In the genomic region with DNA sequence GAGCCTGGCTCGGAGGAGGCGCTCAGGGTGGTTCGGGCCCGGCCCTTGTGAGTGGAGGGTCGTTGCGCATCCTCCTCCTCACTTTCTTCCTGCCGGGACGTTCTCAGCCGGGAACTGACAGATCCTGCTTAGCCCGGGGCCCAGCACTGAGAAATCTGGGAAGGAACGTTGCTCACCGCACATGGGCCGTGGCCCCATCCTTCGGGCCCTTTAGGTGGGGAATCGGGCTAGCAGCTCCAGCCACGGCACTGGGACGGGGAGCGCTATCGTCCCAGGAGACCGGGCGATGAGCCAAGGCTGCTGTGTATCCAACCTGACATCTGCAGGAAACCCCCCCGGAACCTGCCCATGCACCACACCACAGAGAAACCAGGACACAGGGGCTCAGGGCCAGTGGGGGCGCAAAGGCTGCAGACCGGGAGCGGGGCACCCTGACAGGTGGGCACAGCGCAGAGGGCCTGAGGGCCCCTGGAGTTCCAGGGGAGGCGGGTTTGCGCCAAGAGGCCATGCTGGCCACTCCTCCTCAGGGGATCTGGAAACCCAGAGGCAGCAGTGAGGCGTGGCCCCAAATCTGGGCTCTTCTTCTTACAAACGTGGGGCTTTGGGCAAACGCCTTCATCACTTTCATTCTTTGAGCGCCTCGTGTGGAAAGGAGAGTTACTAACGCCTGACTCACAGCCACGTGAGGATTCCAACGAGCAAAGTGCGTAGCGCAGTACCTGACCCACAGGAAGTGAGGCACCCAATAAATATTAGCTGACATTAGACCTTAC, we compare ENCODE assay signal across 8 cellular contexts. TPM values are rescaled to one million over a fixed set of nuclear protein-coding genes. Genes with fewer than 3 reads are reported as not detected.
DNase-seq lines count a peak whose midpoint lies in the region; ATAC-seq and TF ChIP-seq lines count a peak whose summit lies in the region.

SH2D5 (minus strand) TSS at position 116 of the 773 bp plus-strand sequence. CDS start 4,659 bp downstream, outside the sequence.

- intact Hi-C loops in left colon (cut with DNase I, micrococcal nuclease), result no loop called here

- peak; percentile 65 for DNase-seq in NCI-H2196 treated with DMSO at 0.1 percent for 48 hours (lab: John Stamatoyannopoulos, UW; ENCODE audit: unreplicated experiment)
- peak; percentile 61 for DNase-seq in activated CD4-positive, alpha-beta T cell treated with anti-CD3 and anti-CD28 coated beads for 1 hour
- DNase-seq in left colon, result peak; percentile 69 to 83
- peak; percentile 69 to 70 for DNase-seq in stimulated activated CD4-positive, alpha-beta T cell treated with anti-CD3 and anti-CD28 coated beads, Interleukin-15, amount 100 ng/mL, for 48 hours (ENCODE audit: low read depth in 2 of 2)

- peak; percentile 39 for ATAC-seq in HG02678 (IDR thresholded peaks at IDR 0.05; ENCODE audit: unreplicated experiment)
- peak; percentile 87 for ATAC-seq in left colon
- ATAC-seq in HG03139 (IDR thresholded peaks at IDR 0.05; ENCODE audit: unreplicated experiment), result no peak

- TF ChIP-seq CTCF in GM12872 (IDR thresholded peaks at IDR 0.05; ENCODE audit: insufficient read depth, low read depth, low read length), result peak; percentile 48

- H3K27ac ChIP-seq in cingulate gyrus (ENCODE audit: low read depth, low read length), result peak within 1 kb of the TSS; percentile 10

RNA-seq across cellular contexts. Expression of gene SH2D5, which starts in this region (rescaled TPM):
- total RNA-seq in left colon, result under 1 TPM in 1 of 2 donors, not detected in 1; 0.15 TPM

Comparison
In these comparisons a context has a peak if more than half of its experiments do, and no peak if none do; other contexts are left out.
1. Peak in DNase-seq and ATAC-seq in left colon; RNA of the gene not detected or under 1 TPM.